In genomic region chrX:45681891-45682290, GRCh38 we compare ENCODE assay signal across 11 cellular contexts.
"Had no signal": no experiment of that assay in that cellular context is flagged by ENCODE, and none has a peak within 500 bp of the region (broad histone marks: within the 10 kb centered on the region; RNA-seq: fewer than 3 reads in every experiment).

No MANE protein-coding gene starts in this region.

- FAIRE-seq: H1, H54 had no signal

- H2AFZ ChIP-seq: GM23248, GM23338 had no signal

- H3K27ac ChIP-seq: GM23248 had no signal

- DNase-seq: GM23248, GOT3, H7, H9, HCEC 1CT, HFFc6 had no signal

- ATAC-seq: GM23338, HCT116 had no signal

- H3K36me3 ChIP-seq: HAP-1 had no signal

- H3K4me1 ChIP-seq: HAP-1 had no signal

- H3K9me3 ChIP-seq: HAP-1 had no signal

- H3K4me2 ChIP-seq: GM23338 had no signal

- H3K9ac ChIP-seq: GM23248 had no signal

- H3K27ac Mint-ChIP-seq: GM23338, H9, HFFc6 had no signal

- H3K9me3 Mint-ChIP-seq: GM23338, HFFc6 had no signal

- H3K4me3 ChIP-seq: GM23248, GM23338, HAP-1 had no signal

- H3K4me3 Mint-ChIP-seq: GM23338, H9, HFFc6 had no signal

- H3K4me1 Mint-ChIP-seq: GM23338, H9 had no signal
